ENCODE assay signal across 9 cellular contexts in genomic region chr6:593139-593906, GRCh38.
DNase-seq lines count a peak whose midpoint lies in the region; ATAC-seq, FAIRE-seq and TF ChIP-seq lines count a peak whose summit lies in the region.
"Had no signal": no experiment of that assay in that cellular context is flagged by ENCODE, and none has a peak within 500 bp of the region (broad histone marks: within the 10 kb centered on the region; RNA-seq: fewer than 3 reads in every experiment).

No MANE protein-coding gene starts in this region.

- H3K4me3 Mint-ChIP-seq in activated CD4-positive, alpha-beta T cell treated with anti-CD3 and anti-CD28 coated beads for 36 hours, result no peak overlapping the region

- H3K36me3 ChIP-seq in A673 (ENCODE audit: insufficient read depth, low read length, poor library complexity, severe bottlenecking), result no peaks in the 10 kb centered on the region

- H3K9me3 ChIP-seq in A673 (ENCODE audit: low read depth, low read length, poor library complexity, severe bottlenecking), result no peaks in the 10 kb centered on the region

- peak; percentile 97 for FAIRE-seq in GM19239 (lab: Jason Lieb, UNC)

- no peak overlapping the region for H3K4me3 ChIP-seq in A673 (ENCODE audit: low read depth, low read length, poor library complexity, severe bottlenecking)
- H3K4me3 ChIP-seq in choroid plexus epithelial cell (ENCODE audit: low read depth, low read length), result no peak overlapping the region
- H3K4me3 ChIP-seq: skin epidermis had no signal

- H3K9me3 Mint-ChIP-seq in activated CD4-positive, alpha-beta T cell treated with anti-CD3 and anti-CD28 coated beads for 36 hours (ENCODE audit: low read depth), result no peaks in the 10 kb centered on the region

- TF ChIP-seq CTCF in A673 (conservative IDR thresholded peaks at IDR 0.05; ENCODE audit: low read depth, low read length), result peak; percentile 70
- peak; percentile 66 for TF ChIP-seq CTCF in choroid plexus epithelial cell (conservative IDR thresholded peaks at IDR 0.05; ENCODE audit: low read depth, low read length)

- intact Hi-C loops in A673 (cut with micrococcal nuclease; ENCODE audit: unreplicated experiment), result loop anchor here (5.0 kb wide), 5 partner anchors 129 to 844 kb away; no protein-coding TSS in a partner anchor
- intact Hi-C loops in activated CD4-positive, alpha-beta T cell treated with anti-CD3 and anti-CD28 coated beads for 36 hours (cut with DNase I, micrococcal nuclease), result loop anchor here (1.0 to 10.0 kb wide), 9 partner anchors 129 to 844 kb away; no protein-coding TSS in a partner anchor

- POLR2A ChIA-PET in A673 (lab: Charles Lee; ENCODE audit: low non-redundant PET), result interaction anchor here (0.6 kb wide), 1 partner anchor 35 kb away, joined by 4 read pairs; no protein-coding TSS in a partner anchor
- POLR2A ChIA-PET in activated CD4-positive, alpha-beta T cell treated with anti-CD3 and anti-CD28 coated beads for 36 hours (lab: Charles Lee), result interaction anchor here (0.5 to 1.2 kb wide), 3 partner anchors 100 to 663 kb away, joined by 3 to 4 read pairs (median 3); partner anchors contain the start of gene EXOC2

- ATAC-seq in activated CD4-positive, alpha-beta T cell treated with anti-CD3 and anti-CD28 coated beads for 36 hours, result peak; percentile 63
- no peak for ATAC-seq in HG03565 (IDR thresholded peaks at IDR 0.05; ENCODE audit: unreplicated experiment)

- H3K27ac ChIP-seq in A673 (ENCODE audit: low read depth, low read length, poor library complexity, severe bottlenecking), result no peak overlapping the region
- H3K27ac ChIP-seq: skin epidermis had no signal

- no peaks in the 10 kb centered on the region for H3K27me3 Mint-ChIP-seq in activated CD4-positive, alpha-beta T cell treated with anti-CD3 and anti-CD28 coated beads for 36 hours

- H3K4me1 Mint-ChIP-seq in activated CD4-positive, alpha-beta T cell treated with anti-CD3 and anti-CD28 coated beads for 36 hours, result peaks cover 9% of the 10 kb centered on the region

- peak; percentile 74 for DNase-seq in A673 (ENCODE audit: low spot score)
- DNase-seq in GM19239 (ENCODE audit: insufficient read length, low spot score), result peak; percentile 34
- peak; percentile 65 for DNase-seq in NCI-H2227 treated with DMSO at 0.1 percent for 48 hours (lab: John Stamatoyannopoulos, UW)
- DNase-seq in activated CD4-positive, alpha-beta T cell treated with anti-CD3 and anti-CD28 coated beads for 36 hours, result peak; percentile 80
- peak; percentile 76 for DNase-seq in choroid plexus epithelial cell (ENCODE audit: low read depth)
- peak; percentile 73 for DNase-seq in medulla oblongata (ENCODE audit: extremely low spot score)
- peak; percentile 34 to 46 for DNase-seq in stimulated activated CD8-positive, alpha-beta memory T cell treated with anti-CD3 and anti-CD28 coated beads, Interleukin-2, amount 100 ng/mL, for 1 hour (ENCODE audit: low read depth in 2 of 2)

- H3K36me3 Mint-ChIP-seq in activated CD4-positive, alpha-beta T cell treated with anti-CD3 and anti-CD28 coated beads for 36 hours (ENCODE audit: low read depth), result peaks cover 35% of the 10 kb centered on the region

- peak overlapping the region; percentile 74 for H3K27ac Mint-ChIP-seq in activated CD4-positive, alpha-beta T cell treated with anti-CD3 and anti-CD28 coated beads for 36 hours

- no peaks in the 10 kb centered on the region for H3K27me3 ChIP-seq in A673 (replicated peaks; ENCODE audit: insufficient read depth, low read depth, low read length, poor library complexity)

- no TSS peak for BruUV-seq in A673 (replicated peaks; lab: Mats Ljungman, UMichigan)

- CTCF ChIA-PET in A673 (lab: Charles Lee), result interaction anchor here (0.6 to 1.3 kb wide), 4 partner anchors 10 to 843 kb away, joined by 4 to 6 read pairs (median 4); no protein-coding TSS in a partner anchor
- CTCF ChIA-PET in activated CD4-positive, alpha-beta T cell treated with anti-CD3 and anti-CD28 coated beads for 36 hours (lab: Charles Lee), result interaction anchor here (0.6 to 3.9 kb wide), 57 partner anchors 8 to 843 kb away, joined by 3 to 34 read pairs (median 4); no protein-coding TSS in a partner anchor

- no peaks in the 10 kb centered on the region for H3K4me1 ChIP-seq in A673 (ENCODE audit: insufficient read depth, low read length, poor library complexity, severe bottlenecking)
